In genomic region chr13:103523853-103524252, GRCh38 we compare ENCODE assay signal across 2 cellular contexts.
TF ChIP-seq lines count a peak whose summit lies in the region.

No MANE protein-coding gene starts in this region.

TF ChIP-seq in GM23338, 12 proteins besides CTCF, POLR2A, EP300 and RAD21 (continued from another document):
- no peak for TF ChIP-seq ETS1 (IDR thresholded peaks at IDR 0.05)
- TF ChIP-seq REST (IDR thresholded peaks at IDR 0.05; ENCODE audit: unreplicated experiment): no peak
- TF ChIP-seq CREB1 (CRISPR knock-in tag; IDR thresholded peaks at IDR 0.05; ENCODE audit: low read depth): no peak
- no peak for TF ChIP-seq ZNF462 (CRISPR knock-in tag; IDR thresholded peaks at IDR 0.05)
- no peak for TF ChIP-seq POLR2AphosphoS5 (IDR thresholded peaks at IDR 0.05; ENCODE audit: low read depth)
- TF ChIP-seq EZH2 (IDR thresholded peaks at IDR 0.05; ENCODE audit: low read depth, unreplicated experiment): no peak
- TF ChIP-seq NANOG (IDR thresholded peaks at IDR 0.05; ENCODE audit: borderline replicate concordance): no peak
TF ChIP-seq in GM23338: peak in this region for 0.

TF ChIP-seq in HepG2, 621 proteins besides CTCF, POLR2A, EP300 and RAD21 (continued from another document):
- TF ChIP-seq ZBED4 (CRISPR knock-in tag; IDR thresholded peaks at IDR 0.05; ENCODE audit: borderline replicate concordance) (no peak), KLF16 (CRISPR knock-in tag; IDR thresholded peaks at IDR 0.05) (no peak)
